Comparison of ENCODE assay signal across 14 cellular contexts in the genomic region with DNA sequence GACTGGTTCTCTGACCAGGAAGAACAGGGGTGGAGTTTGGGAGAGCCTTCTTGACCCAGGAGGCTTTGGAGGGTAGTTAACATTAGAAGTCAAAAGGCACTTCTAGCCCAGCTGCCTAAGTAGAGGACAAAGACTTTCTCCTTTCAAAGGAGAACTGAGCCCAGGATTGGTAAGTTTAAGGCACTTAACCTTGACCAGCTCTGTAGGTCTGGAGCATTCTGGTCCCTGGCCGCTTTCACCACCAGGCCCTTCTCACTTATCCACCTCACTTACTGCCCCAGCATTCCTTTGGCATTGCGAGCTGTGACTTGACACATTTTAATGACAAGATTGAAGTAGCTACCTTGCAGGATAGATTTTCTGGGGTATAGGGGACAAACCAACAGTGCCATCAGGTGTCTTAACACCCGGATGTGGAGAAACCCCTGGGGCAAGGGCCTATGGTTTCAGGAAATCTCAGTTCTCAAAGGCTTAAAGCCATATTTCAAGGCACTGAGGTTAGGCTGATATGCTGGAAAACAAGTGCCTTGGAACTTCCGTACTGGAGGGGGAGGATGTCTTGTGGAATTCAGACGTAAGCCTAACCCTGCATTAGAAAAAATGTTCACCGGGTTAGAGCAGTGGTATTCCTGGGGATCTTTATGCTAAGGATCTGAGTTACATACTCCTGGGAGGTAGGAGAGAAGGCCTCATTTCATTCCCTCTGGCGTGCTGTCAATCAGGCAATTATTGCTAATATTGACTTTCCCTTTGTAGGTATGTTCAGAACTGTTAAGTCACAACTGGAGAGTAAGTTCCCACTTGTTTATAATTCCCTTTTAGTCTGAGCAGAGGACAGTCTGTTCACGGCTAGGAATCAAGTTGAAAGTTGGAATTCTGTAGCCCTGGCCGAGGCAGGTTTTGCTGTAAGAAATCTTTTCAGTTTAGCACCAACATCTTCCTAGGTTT. TPM values are rescaled to one million over a fixed set of nuclear protein-coding genes. Genes with fewer than 3 reads are reported as not detected.
A peak's percentile ranks its signal among the peaks of the same experiment; 100 is the strongest.
DNase-seq lines count a peak whose midpoint lies in the region; ATAC-seq and TF ChIP-seq lines count a peak whose summit lies in the region.
"Had no signal": no experiment of that assay in that cellular context is flagged by ENCODE, and none has a peak within 500 bp of the region (broad histone marks: within the 10 kb centered on the region; RNA-seq: fewer than 3 reads in every experiment).

No MANE protein-coding gene starts in this region.

- no peaks in the 10 kb centered on the region for H3K27me3 ChIP-seq in H9 (ENCODE audit: insufficient read depth, low read length)
- H3K27me3 ChIP-seq in osteoblast (ENCODE audit: insufficient read depth, low read length) = no peaks in the 10 kb centered on the region

- H3K79me2 ChIP-seq in H9 (ENCODE audit: insufficient read depth, low read length) = peaks cover 3% of the 10 kb centered on the region; the same call in 1 of the 2 replicates
- H3K79me2 ChIP-seq in osteoblast (ENCODE audit: insufficient read depth, low read length) = peaks cover 54% of the 10 kb centered on the region

- H2BK15ac ChIP-seq in H9 (ENCODE audit: low read depth, low read length) = no peak overlapping the region

- peaks cover 29% of the 10 kb centered on the region for H3K36me3 ChIP-seq in osteoblast (ENCODE audit: insufficient read depth, low read length)

- H3K4ac ChIP-seq in H9 (ENCODE audit: low read depth, low read length) = no peak overlapping the region

- no CpG with 5 or more reads among the region's 9 CpGs for WGBS in H9 (ENCODE audit: extremely low coverage, insufficient read length, low lambda C conversion rate)

- no peak overlapping the region for H3K14ac ChIP-seq in H9 (ENCODE audit: insufficient read depth, low read length)

- no peak overlapping the region for H3K4me3 ChIP-seq in osteoblast (ENCODE audit: insufficient read depth, low read length)
- H3K4me3 ChIP-seq: coronary artery had no signal

- H4K20me1 ChIP-seq in H9 (ENCODE audit: control insufficient read depth, insufficient read depth, insufficient read length) (no peaks in the 10 kb centered on the region), osteoblast (ENCODE audit: insufficient read depth, low read length) (peaks cover 6% of the 10 kb centered on the region)

- H3K36me3 Mint-ChIP-seq in H9 (ENCODE audit: insufficient read depth in 1 of 3, low read depth in 3 of 3) (peaks cover 15 to 41% (median 26%) of the 10 kb centered on the region in 3 experiments; a peak in 6 of 7 replicates), immature natural killer cell (peaks cover 0 to 16% (median 0%) of the 10 kb centered on the region in 3 donors)
- peaks cover 26% of the 10 kb centered on the region for H3K36me3 Mint-ChIP-seq in central memory CD8-positive, alpha-beta T cell (ENCODE audit: insufficient read depth)

- peak overlapping the region; percentile 15 to 53 (median 23); a peak in 2 of 7 replicates for H3K27ac Mint-ChIP-seq in H9
- peak overlapping the region; percentile 77 for H3K27ac Mint-ChIP-seq in central memory CD8-positive, alpha-beta T cell (ENCODE audit: low read depth)
- H3K27ac Mint-ChIP-seq in immature natural killer cell = peak overlapping the region in 3 of 6 donors; percentile 13 to 73 (median 22)

- H3K18ac ChIP-seq in H9 (ENCODE audit: insufficient read length, low read depth, low read length) = no peak overlapping the region

- H2AK5ac ChIP-seq in H9 (ENCODE audit: insufficient read length, low read length) = no peak overlapping the region

- no peak overlapping the region for H4K5ac ChIP-seq in H9 (ENCODE audit: insufficient read length, low read depth, low read length)

- H4K91ac ChIP-seq in H9 (ENCODE audit: insufficient read length, low read depth, low read length) = no peak overlapping the region

- H3K23me2 ChIP-seq in H9 (ENCODE audit: insufficient read length, low read depth, low read length, poor library complexity, severe bottlenecking) = peaks cover 9% of the 10 kb centered on the region

- no peak overlapping the region for H2AFZ ChIP-seq in H9 (ENCODE audit: low read length)
- no peak overlapping the region for H2AFZ ChIP-seq in osteoblast (ENCODE audit: low read length)

- DNase-seq in H9 (no peak), osteoblast (ENCODE audit: insufficient read length, low spot score, missing footprints) (peak; percentile 57), immature natural killer cell (no peak), amniotic stem cell (lab: John Stamatoyannopoulos, UW) (no peak), GOT3 (lab: John Stamatoyannopoulos, UW) (no peak)
- no peak for DNase-seq in central memory CD8-positive, alpha-beta T cell (ENCODE audit: low spot score in 2 of 2)
- DNase-seq: activated CD4-positive, alpha-beta T cell treated with anti-CD3 and anti-CD28 coated beads for 48 hours; activated effector memory CD4-positive, alpha-beta T cell treated with anti-CD3 and anti-CD28 coated beads, Interleukin-2, amount 50 U/mL, for 16 hours; foreskin fibroblast; NCI-H1092 treated with DMSO at 0.1 percent for 48 hours; NCI-H748 treated with DMSO at 0.1 percent for 48 hours; SK-N-SH had no signal

- H2BK5ac ChIP-seq in H9 (ENCODE audit: insufficient read length, low read length) = no peak overlapping the region

- no peak overlapping the region for H2BK120ac ChIP-seq in H9 (ENCODE audit: low read depth, low read length, poor library complexity, severe bottlenecking)

- no peak overlapping the region for H3K4me3 Mint-ChIP-seq in H9
- no peak overlapping the region for H3K4me3 Mint-ChIP-seq in central memory CD8-positive, alpha-beta T cell
- no peak overlapping the region for H3K4me3 Mint-ChIP-seq in immature natural killer cell

- TF ChIP-seq CTCF in H9 (conservative IDR thresholded peaks at IDR 0.05) (no peak), osteoblast (IDR thresholded peaks at IDR 0.05; ENCODE audit: extremely low read depth, low read depth, low read length) (no peak)

- no peaks in the 10 kb centered on the region for H3K9me3 ChIP-seq in H9 (ENCODE audit: control insufficient read depth, low read depth, low read length)
- no peaks in the 10 kb centered on the region for H3K9me3 ChIP-seq in osteoblast (ENCODE audit: low read depth, low read length)
- H3K9me3 ChIP-seq: SK-N-SH had no signal

- no peak overlapping the region for H3K4me2 ChIP-seq in H9 (ENCODE audit: insufficient read depth, insufficient read length, low read length)
- H3K4me2 ChIP-seq in osteoblast (ENCODE audit: insufficient read depth, low read length) = no peak overlapping the region
- H3K4me2 ChIP-seq: SK-N-SH had no signal

- no peak overlapping the region for H3K9ac ChIP-seq in H9 (ENCODE audit: extremely low read depth, insufficient read length, low read length)
- H3K9ac ChIP-seq: SK-N-SH had no signal

- no peak overlapping the region for H3K23ac ChIP-seq in H9 (ENCODE audit: insufficient read length, low read depth, low read length)

- peaks cover 16 to 20% of the 10 kb centered on the region in 2 experiments for H3K4me1 Mint-ChIP-seq in H9
- peaks cover 37% of the 10 kb centered on the region for H3K4me1 Mint-ChIP-seq in central memory CD8-positive, alpha-beta T cell
- peaks cover 40 to 73% of the 10 kb centered on the region in 2 donors for H3K4me1 Mint-ChIP-seq in immature natural killer cell

- H3K4me1 ChIP-seq in H9 (ENCODE audit: insufficient read depth, low read length) = peaks cover 3% of the 10 kb centered on the region; the same call in 1 of the 2 replicates
- peaks cover 43% of the 10 kb centered on the region for H3K4me1 ChIP-seq in osteoblast (ENCODE audit: insufficient read depth, low read length)

- H3K27me3 Mint-ChIP-seq in H9 (ENCODE audit: low read depth) (no peaks in the 10 kb centered on the region), immature natural killer cell (ENCODE audit: low read depth in 3 of 3) (peaks cover 4 to 11% (median 5%) of the 10 kb centered on the region in 3 donors)
- H3K27me3 Mint-ChIP-seq in central memory CD8-positive, alpha-beta T cell = no peaks in the 10 kb centered on the region

- no peak for ATAC-seq in central memory CD8-positive, alpha-beta T cell (replicated peaks; ENCODE audit: extremely low read depth, poor library complexity, severe bottlenecking)
- ATAC-seq: left lobe of liver had no signal

- no peak overlapping the region for H4K8ac ChIP-seq in H9 (replicated peaks; ENCODE audit: insufficient read length, low read depth, low read length)

- H3T11ph ChIP-seq in H9 (ENCODE audit: low read length) = no peak overlapping the region

- H2BK20ac ChIP-seq in H9 (ENCODE audit: low read depth, low read length, poor library complexity, severe bottlenecking) = no peak overlapping the region

- no peaks in the 10 kb centered on the region; a peak in 1 of 5 replicates for H3K9me3 Mint-ChIP-seq in H9
- no peaks in the 10 kb centered on the region for H3K9me3 Mint-ChIP-seq in central memory CD8-positive, alpha-beta T cell
- no peaks in the 10 kb centered on the region for H3K9me3 Mint-ChIP-seq in immature natural killer cell

- H3K56ac ChIP-seq in H9 (ENCODE audit: insufficient read length, low read depth, low read length) = no peak overlapping the region

- H2BK12ac ChIP-seq in H9 (ENCODE audit: insufficient read length, low read depth, low read length) = no peak overlapping the region

- H3K27ac ChIP-seq in H9 (ENCODE audit: insufficient read length, low read depth, low read length) (no peak overlapping the region), osteoblast (ENCODE audit: low read depth, low read length) (peak overlapping the region; percentile 80)

- H3K79me1 ChIP-seq in H9 (ENCODE audit: insufficient read depth, low read depth, low read length, poor library complexity, severe bottlenecking) = no peaks in the 10 kb centered on the region

RNA-seq across cellular contexts. Expression of a gene that starts 4.3 kb away (rescaled TPM):
- total RNA-seq in H9 (2021) = 39.6 and 40.4 TPM in 2 replicates
- total RNA-seq in osteoblast = 23.9 and 30.9 TPM in 2 replicates
- polyA plus RNA-seq in immature natural killer cell = 10 to 100 TPM; 11.5 to 27.9 (median 25.1) TPM

RNA-seq across cellular contexts. Expression of a gene that starts 5.0 kb away (rescaled TPM):
- 19.0 and 19.3 TPM in 2 replicates for total RNA-seq in H9 (2021)
- 17.7 and 20.6 TPM in 2 replicates for total RNA-seq in osteoblast
- 10 to 100 TPM; 12.0 to 27.8 (median 14.8) TPM for polyA plus RNA-seq in immature natural killer cell

RNA-seq across cellular contexts. Expression of a gene that starts 8.4 kb away (rescaled TPM):
- total RNA-seq in H9 (2021) (77.9 and 79.2 TPM in 2 replicates), osteoblast (34.8 and 36.9 TPM in 2 replicates)
- polyA plus RNA-seq in immature natural killer cell = 10 to 100 TPM; 65.5 to 93.8 (median 68.2) TPM

RNA-seq across cellular contexts. Expression of a gene that starts 12.0 kb away (rescaled TPM):
- total RNA-seq in H9 (2021) (120 and 122 TPM in 2 replicates), osteoblast (124 and 146 TPM in 2 replicates)
- 100 to 1,000 TPM; 224 to 326 (median 256) TPM for polyA plus RNA-seq in immature natural killer cell

RNA-seq across cellular contexts. Expression of a gene that starts 23.3 kb away (rescaled TPM):
- 0.57 and 0.59 TPM in 2 replicates for total RNA-seq in H9 (2021)
- total RNA-seq in osteoblast = 21.8 and 27.1 TPM in 2 replicates
- polyA plus RNA-seq in immature natural killer cell = 100 to 1,000 TPM; 154 to 219 (median 201) TPM
